12 cellular contexts compared by ENCODE assay signal in the genomic region with DNA sequence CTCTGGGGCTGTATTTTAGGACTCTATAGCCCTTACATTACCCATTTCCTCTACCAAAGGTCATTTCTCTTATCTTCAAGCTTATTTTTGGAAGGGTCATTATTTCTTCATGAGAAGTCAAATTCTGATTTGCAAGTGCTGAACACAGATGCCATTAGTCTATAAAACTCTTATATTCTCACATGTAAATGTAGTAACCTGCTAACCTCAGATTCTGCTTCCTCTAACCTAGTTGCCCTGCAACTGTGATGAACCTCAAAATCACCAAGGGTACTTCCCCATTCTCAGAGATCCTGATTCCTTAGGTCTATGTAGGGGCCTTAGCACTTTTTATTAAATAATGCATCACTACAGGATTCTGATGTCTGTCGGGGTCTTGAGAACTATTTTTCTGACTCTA. TPM values are rescaled to one million over a fixed set of nuclear protein-coding genes. Genes with fewer than 3 reads are reported as not detected.
DNase-seq lines count a peak whose midpoint lies in the region; ATAC-seq and TF ChIP-seq lines count a peak whose summit lies in the region.
"Had no signal": no experiment of that assay in that cellular context is flagged by ENCODE, and none has a peak within 500 bp of the region (broad histone marks: within the 10 kb centered on the region; RNA-seq: fewer than 3 reads in every experiment).

No MANE protein-coding gene starts in this region.

- H3K4me3 ChIP-seq in CD8-positive, alpha-beta T cell (ENCODE audit: low read depth, low read length): no peak overlapping the region
- no peak overlapping the region for H3K4me3 ChIP-seq in mesenchymal stem cell (ENCODE audit: insufficient read depth in 1 of 2, low read depth in 1 of 2, low read length in 2 of 2)

- CTCF ChIA-PET in CD8-positive, alpha-beta T cell (lab: Charles Lee): interaction anchor here (1.7 to 1.8 kb wide), 2 partner anchors 33 to 64 kb away, joined by 6 to 7 read pairs; no protein-coding TSS in a partner anchor
- CTCF ChIA-PET in activated CD4-positive, alpha-beta memory T cell treated with anti-CD3 and anti-CD28 coated beads for 36 hours (lab: Charles Lee): interaction anchor here (0.9 to 2.0 kb wide), 6 partner anchors 10 to 221 kb away, joined by 3 to 10 read pairs (median 3); no protein-coding TSS in a partner anchor

- no peak overlapping the region for H3K9ac ChIP-seq in mesenchymal stem cell (ENCODE audit: low read length)

- no CpG with 5 or more reads among the region's 1 CpG for WGBS in mesenchymal stem cell

- H3K9me3 Mint-ChIP-seq in CD8-positive, alpha-beta T cell: no peaks in the 10 kb centered on the region
- no peaks in the 10 kb centered on the region for H3K9me3 Mint-ChIP-seq in activated CD4-positive, alpha-beta memory T cell treated with anti-CD3 and anti-CD28 coated beads for 36 hours
- H3K9me3 Mint-ChIP-seq: neural crest cell had no signal

- no peaks in the 10 kb centered on the region for H3K36me3 ChIP-seq in CD8-positive, alpha-beta T cell (ENCODE audit: insufficient read depth, low read length)
- no peaks in the 10 kb centered on the region for H3K36me3 ChIP-seq in mesenchymal stem cell (ENCODE audit: control insufficient read depth in 1 of 2, insufficient read depth in 2 of 2, low read depth in 1 of 2, low read length in 2 of 2)

- POLR2A ChIA-PET in CD8-positive, alpha-beta T cell (lab: Charles Lee): interaction anchor here (1.4 kb wide), 1 partner anchor 20 kb away, joined by 3 read pairs; no protein-coding TSS in a partner anchor
- POLR2A ChIA-PET in activated CD4-positive, alpha-beta memory T cell treated with anti-CD3 and anti-CD28 coated beads for 36 hours (lab: Charles Lee): no interaction called here

- H3K27ac ChIP-seq in CD8-positive, alpha-beta T cell (ENCODE audit: low read depth, low read length): no peak overlapping the region
- no peak overlapping the region for H3K27ac ChIP-seq in mesenchymal stem cell (ENCODE audit: low read length, poor library complexity, severe bottlenecking)

- H3K4me2 ChIP-seq in mesenchymal stem cell (ENCODE audit: low read length, poor library complexity, severe bottlenecking): no peak overlapping the region

- H2BK120ac ChIP-seq in mesenchymal stem cell (ENCODE audit: low read depth, low read length): no peak overlapping the region

- no peak overlapping the region for H2AFZ ChIP-seq in mesenchymal stem cell (ENCODE audit: low read depth, low read length)

- peak overlapping the region; percentile 52 for H3K27ac Mint-ChIP-seq in CD8-positive, alpha-beta T cell
- H3K27ac Mint-ChIP-seq in activated CD4-positive, alpha-beta memory T cell treated with anti-CD3 and anti-CD28 coated beads for 36 hours: peak overlapping the region; percentile 32

- no peak overlapping the region for H3K18ac ChIP-seq in mesenchymal stem cell (ENCODE audit: low read depth in 1 of 2, low read length in 2 of 2)

- no peaks in the 10 kb centered on the region for H3K27me3 Mint-ChIP-seq in CD8-positive, alpha-beta T cell (ENCODE audit: low read depth)
- no peaks in the 10 kb centered on the region for H3K27me3 Mint-ChIP-seq in activated CD4-positive, alpha-beta memory T cell treated with anti-CD3 and anti-CD28 coated beads for 36 hours

- H2BK15ac ChIP-seq in mesenchymal stem cell (ENCODE audit: low read depth, poor library complexity, severe bottlenecking): no peak overlapping the region

- TF ChIP-seq CTCF in CD8-positive, alpha-beta T cell (IDR thresholded peaks at IDR 0.05): no peak

- peaks cover 70% of the 10 kb centered on the region for H3K4me1 Mint-ChIP-seq in CD8-positive, alpha-beta T cell (ENCODE audit: low read depth)
- H3K4me1 Mint-ChIP-seq in activated CD4-positive, alpha-beta memory T cell treated with anti-CD3 and anti-CD28 coated beads for 36 hours (ENCODE audit: low read depth): peaks cover 83% of the 10 kb centered on the region

- peaks cover 43% of the 10 kb centered on the region for H3K4me1 ChIP-seq in CD8-positive, alpha-beta T cell (ENCODE audit: insufficient read depth, low read length)
- peaks cover 5% of the 10 kb centered on the region for H3K4me1 ChIP-seq in mesenchymal stem cell (ENCODE audit: control insufficient read depth, insufficient read depth, low read depth, low read length)

- no peak for DNase-seq in CD8-positive, alpha-beta T cell
- DNase-seq in activated CD4-positive, alpha-beta memory T cell treated with anti-CD3 and anti-CD28 coated beads for 36 hours: no peak
- DNase-seq in stimulated activated CD4-positive, alpha-beta T cell treated with anti-CD3 and anti-CD28 coated beads, Interleukin-15, amount 100 ng/mL, for 24 hours: no peak
- DNase-seq in mesenchymal stem cell (no peak), GM03348 (ENCODE audit: low spot score) (no peak), NCI-H774 (lab: John Stamatoyannopoulos, UW) (no peak)
- DNase-seq: cerebellar nuclear complex, head of caudate nucleus, PC-3 had no signal

- no peak overlapping the region for H3K14ac ChIP-seq in mesenchymal stem cell (ENCODE audit: low read length in 2 of 2)

- no peaks in the 10 kb centered on the region for H3K27me3 ChIP-seq in CD8-positive, alpha-beta T cell (ENCODE audit: insufficient read depth, low read length)
- no peaks in the 10 kb centered on the region for H3K27me3 ChIP-seq in mesenchymal stem cell (ENCODE audit: control insufficient read depth in 1 of 2, insufficient read depth in 1 of 2, low read length in 2 of 2)

- no peak overlapping the region for H3K23ac ChIP-seq in mesenchymal stem cell (ENCODE audit: low read length in 2 of 2)

- H4K8ac ChIP-seq in mesenchymal stem cell (ENCODE audit: low read length): no peak overlapping the region

- H3K4ac ChIP-seq in mesenchymal stem cell (ENCODE audit: low read depth in 1 of 2, low read length in 2 of 2): no peak overlapping the region

- peaks cover under 1% of the 10 kb centered on the region for H3K36me3 Mint-ChIP-seq in CD8-positive, alpha-beta T cell
- H3K36me3 Mint-ChIP-seq in activated CD4-positive, alpha-beta memory T cell treated with anti-CD3 and anti-CD28 coated beads for 36 hours: peaks cover 22% of the 10 kb centered on the region

- no peak overlapping the region for H2BK5ac ChIP-seq in mesenchymal stem cell (ENCODE audit: low read depth, low read length, poor library complexity, severe bottlenecking)

- H2BK12ac ChIP-seq in mesenchymal stem cell (ENCODE audit: low read length in 2 of 2): no peak overlapping the region

- peak; percentile 39 for ATAC-seq in CD8-positive, alpha-beta T cell
- peak; percentile 54 for ATAC-seq in GM19395 (IDR thresholded peaks at IDR 0.05; ENCODE audit: unreplicated experiment)
- peak; percentile 57 for ATAC-seq in HG03378 (IDR thresholded peaks at IDR 0.05; ENCODE audit: unreplicated experiment)
- ATAC-seq: PC-3 had no signal

- H2AK5ac ChIP-seq in mesenchymal stem cell (ENCODE audit: low read length, severe bottlenecking): no peak overlapping the region

- intact Hi-C loops in CD8-positive, alpha-beta T cell (cut with DNase I, micrococcal nuclease): loop anchor here in 1 of 2 experiments (10.0 kb wide), 1 partner anchor 1132 kb away; the partner anchor contains the start of genes KLLN and PTEN
- intact Hi-C loops in activated CD4-positive, alpha-beta memory T cell treated with anti-CD3 and anti-CD28 coated beads for 36 hours (cut with micrococcal nuclease): loop anchor here (10.0 kb wide), 1 partner anchor 418 kb away; the partner anchor contains the start of gene IFIT5

- peaks cover 34% of the 10 kb centered on the region for H3K79me1 ChIP-seq in mesenchymal stem cell (replicated peaks; ENCODE audit: low read length, poor library complexity, severe bottlenecking)

- no peaks in the 10 kb centered on the region for H3K9me3 ChIP-seq in CD8-positive, alpha-beta T cell (ENCODE audit: low read length)
- H3K9me3 ChIP-seq in mesenchymal stem cell (ENCODE audit: control insufficient read depth, low read length): no peaks in the 10 kb centered on the region

- H3K4me3 Mint-ChIP-seq in CD8-positive, alpha-beta T cell: peak overlapping the region; percentile 30
- no peak overlapping the region for H3K4me3 Mint-ChIP-seq in activated CD4-positive, alpha-beta memory T cell treated with anti-CD3 and anti-CD28 coated beads for 36 hours

- no peak overlapping the region for H4K91ac ChIP-seq in mesenchymal stem cell (ENCODE audit: low read length)

RNA-seq across cellular contexts. Expression of gene FAS, which starts 6.3 kb away (rescaled TPM):
- total RNA-seq in CD8-positive, alpha-beta T cell: 10 to 100 TPM; 27.7 to 28.9 TPM
- total RNA-seq in activated CD4-positive, alpha-beta memory T cell treated with anti-CD3 and anti-CD28 coated beads for 36 hours: 10 to 100 TPM; 62.2 to 63.5 TPM
- polyA plus RNA-seq in mesenchymal stem cell (2013, experiment 1 of 2): 16.2 TPM
- polyA plus RNA-seq in mesenchymal stem cell (2013, experiment 2 of 2): 18.1 TPM

RNA-seq across cellular contexts. Expression of gene ACTA2, which starts 44.4 kb away (rescaled TPM):
- 1 to 10 TPM; 2.3 TPM for total RNA-seq in CD8-positive, alpha-beta T cell
- total RNA-seq in activated CD4-positive, alpha-beta memory T cell treated with anti-CD3 and anti-CD28 coated beads for 36 hours: 10 to 100 TPM; 18.6 to 23.3 TPM
- 390 TPM for polyA plus RNA-seq in mesenchymal stem cell (2013, experiment 1 of 2)
- polyA plus RNA-seq in mesenchymal stem cell (2013, experiment 2 of 2): 385 TPM
- total RNA-seq: PC-3 had no signal

Comparison
In these comparisons a context has a peak if more than half of its experiments do, and no peak if none do; other contexts are left out.
1. RNA of gene ACTA2, which starts 44.4 kb away (total RNA-seq): 18.6 to 23.3 TPM in activated CD4-positive, alpha-beta memory T cell treated with anti-CD3 and anti-CD28 coated beads for 36 hours; 2.3 TPM in CD8-positive, alpha-beta T cell; every median in the first group is over 4 times any median in the second.
2. Peak in every context shown above with its lines, with median percentiles within 50 percentile points of each other: ATAC-seq.